In the genomic region with DNA sequence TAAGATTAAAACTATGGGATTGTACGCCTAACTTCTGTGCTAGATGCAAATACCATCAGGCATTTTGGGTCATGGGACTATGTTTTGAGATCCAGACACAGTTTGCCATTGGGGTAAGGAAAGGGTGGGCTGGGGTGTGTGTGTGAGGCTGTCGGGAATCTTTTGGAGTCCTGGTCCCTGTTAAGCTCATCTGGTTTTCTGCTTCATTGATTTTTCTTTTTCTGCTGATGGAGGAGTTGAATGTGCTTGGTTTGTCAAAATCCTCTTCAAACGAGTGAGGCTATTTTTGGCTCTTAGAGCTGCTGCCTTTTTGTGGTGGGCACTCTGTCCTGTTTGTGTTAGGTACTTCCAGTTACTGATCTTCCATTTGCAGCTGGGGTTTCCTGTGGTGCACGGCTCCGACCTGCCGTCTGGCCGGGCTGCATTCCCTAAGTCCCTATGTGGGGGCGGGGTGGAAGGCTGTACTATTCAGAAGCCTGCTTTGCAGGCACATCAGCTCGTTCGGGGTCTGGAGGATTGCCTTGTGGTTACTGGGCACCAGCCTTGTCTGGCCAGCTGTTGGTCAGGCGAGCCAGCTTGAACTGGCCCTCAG, we compare ENCODE assay signal across 9 cellular contexts. TPM values are rescaled to one million over a fixed set of nuclear protein-coding genes. Genes with fewer than 3 reads are reported as not detected.
DNase-seq lines count a peak whose midpoint lies in the region; ATAC-seq and TF ChIP-seq lines count a peak whose summit lies in the region.
"Had no signal": no experiment of that assay in that cellular context is flagged by ENCODE, and none has a peak within 500 bp of the region (broad histone marks: within the 10 kb centered on the region; RNA-seq: fewer than 3 reads in every experiment).

No MANE protein-coding gene starts in this region.

- H3K4me1 ChIP-seq in hepatocyte (ENCODE audit: insufficient read depth) (peaks cover 52% of the 10 kb centered on the region), prostate gland (replicated peaks) (peaks cover 17% of the 10 kb centered on the region)

- no peaks in the 10 kb centered on the region for H3K36me3 ChIP-seq in hepatocyte (replicated peaks; ENCODE audit: insufficient read depth, low read depth)
- no peaks in the 10 kb centered on the region for H3K36me3 ChIP-seq in prostate gland

- H3K27ac ChIP-seq in hepatocyte: no peak overlapping the region
- peak overlapping the region; percentile 17 to 65 for H3K27ac ChIP-seq in prostate gland
- H3K27ac ChIP-seq: 22Rv1 had no signal

- intact Hi-C loops in prostate gland (cut with DNase I): loop anchor here (5.0 kb wide), 1 partner anchor 339 kb away; no protein-coding TSS in a partner anchor

- peak overlapping the region; percentile 97 for H3K4me2 ChIP-seq in hepatocyte

- no peak for ATAC-seq in GM21360 (IDR thresholded peaks at IDR 0.05; ENCODE audit: unreplicated experiment)
- ATAC-seq in GM19452 (IDR thresholded peaks at IDR 0.05; ENCODE audit: unreplicated experiment): no peak

- H3K9me2 ChIP-seq in hepatocyte (replicated peaks; ENCODE audit: insufficient read depth): no peaks in the 10 kb centered on the region

- H3K9me3 ChIP-seq in hepatocyte (ENCODE audit: low read depth): no peaks in the 10 kb centered on the region
- no peaks in the 10 kb centered on the region for H3K9me3 ChIP-seq in prostate gland

- DNase-seq in DMS 273 (lab: John Stamatoyannopoulos, UW; ENCODE audit: unreplicated experiment) (peak; percentile 76), DMS 273 treated with DMSO at 0.1 percent for 48 hours (lab: John Stamatoyannopoulos, UW) (no peak), NB4 (ENCODE audit: low read depth) (peak; percentile 61), amniotic epithelial cell (ENCODE audit: low read depth) (peak; percentile 70), hepatocyte (ENCODE audit: low spot score) (peak; percentile 74), prostate gland (ENCODE audit: low spot score) (peak; percentile 58)

- 13% methylated on average over 11 of the region's 11 CpGs for WGBS in hepatocyte (ENCODE audit: low lambda C conversion rate, missing lambda C conversion rate)
- WGBS in prostate gland: 10% methylated on average over 11 of the region's 11 CpGs

- H2AFZ ChIP-seq in hepatocyte: no peak overlapping the region

- H3K79me2 ChIP-seq in hepatocyte: peaks cover 71% of the 10 kb centered on the region

- TF ChIP-seq POLR2A in NB4 (IDR thresholded peaks at IDR 0.05; ENCODE audit: extremely low read depth, insufficient read length) (no peak), prostate gland (IDR thresholded peaks at IDR 0.05) (no peak)

- H4K20me1 ChIP-seq in hepatocyte (ENCODE audit: insufficient read depth, poor library complexity, severe bottlenecking): peaks cover 70% of the 10 kb centered on the region

- no peaks in the 10 kb centered on the region for H3K27me3 ChIP-seq in hepatocyte
- H3K27me3 ChIP-seq in prostate gland (replicated peaks; ENCODE audit: insufficient read depth): no peaks in the 10 kb centered on the region

- H3K4me3 ChIP-seq in NB4 (ENCODE audit: low read depth, low read length): peak overlapping the region; percentile 74
- peak overlapping the region; percentile 82 for H3K4me3 ChIP-seq in hepatocyte
- H3K4me3 ChIP-seq in prostate gland: peak overlapping the region; percentile 51 to 54

- TF ChIP-seq CTCF in NB4 (IDR thresholded peaks at IDR 0.05; ENCODE audit: low read depth, low read length): no peak
- TF ChIP-seq CTCF in hepatocyte (IDR thresholded peaks at IDR 0.05; ENCODE audit: poor library complexity): no peak
- TF ChIP-seq CTCF in prostate gland (IDR thresholded peaks at IDR 0.05): no peak

RNA-seq across cellular contexts. Expression of gene BCR, which starts 2.9 kb away (rescaled TPM):
- 42.2 and 50.4 TPM in 2 replicates for total RNA-seq in hepatocyte
- 38.8 and 41.3 TPM in 2 replicates for polyA plus RNA-seq in hepatocyte
- total RNA-seq in prostate gland: 10 to 100 TPM; 32.7 to 88.8 TPM

RNA-seq across cellular contexts. Expression of gene RAB36, which starts 37.9 kb away (rescaled TPM):
- total RNA-seq in hepatocyte (1.8 and 2.7 TPM in 2 replicates), prostate gland (10 to 100 TPM in 1 of 2 donors, 1 to 10 TPM in 1; 4.1 to 12.7 TPM)
- 4.8 and 5.3 TPM in 2 replicates for polyA plus RNA-seq in hepatocyte

RNA-seq across cellular contexts. Expression of gene RSPH14, which starts 41.4 kb away (rescaled TPM):
- not detected in 2 replicates for total RNA-seq in hepatocyte
- polyA plus RNA-seq in hepatocyte: 1.0 and 1.4 TPM in 2 replicates
- total RNA-seq in prostate gland: 1 to 10 TPM in 1 of 2 donors, under 1 TPM in 1; 0.68 to 3.6 TPM
